In the genomic region with DNA sequence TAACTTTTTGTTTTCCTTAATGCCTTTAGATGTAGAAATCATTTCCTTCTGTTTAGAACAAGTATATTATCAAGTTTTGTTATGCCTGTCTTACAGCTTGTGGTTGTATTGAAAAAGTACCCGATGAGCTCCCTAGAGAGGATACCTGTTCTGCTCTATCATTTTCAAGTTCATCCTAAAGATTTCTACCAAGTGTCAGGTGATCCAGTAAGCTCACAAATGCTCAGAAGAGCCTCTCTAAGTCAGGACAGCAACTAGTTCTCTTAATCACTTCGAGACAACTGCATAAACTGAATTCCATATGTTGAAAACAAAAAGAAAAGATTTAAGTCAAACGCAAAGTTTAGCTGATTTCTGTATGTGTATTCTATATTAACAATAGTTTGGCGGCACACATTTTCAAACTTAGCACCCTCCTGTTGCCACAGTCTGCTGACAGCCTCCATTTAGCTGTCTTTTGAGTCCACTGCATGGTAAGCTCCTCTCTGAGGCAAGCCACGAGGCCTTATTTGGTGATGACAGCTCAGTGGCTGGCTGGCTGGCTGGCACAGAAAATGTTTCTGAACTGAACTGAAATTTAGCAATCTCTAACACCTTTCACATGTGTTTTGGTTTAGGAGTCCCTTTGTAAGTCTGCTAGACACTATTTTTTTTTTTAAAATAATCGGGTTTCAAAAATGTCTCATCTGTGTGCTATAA, we compare ENCODE assay signal across 10 cellular contexts. TPM values are rescaled to one million over a fixed set of nuclear protein-coding genes. Genes with fewer than 3 reads are reported as not detected.
A peak's percentile ranks its signal among the peaks of the same experiment; 100 is the strongest.
DNase-seq lines count a peak whose midpoint lies in the region; ATAC-seq and TF ChIP-seq lines count a peak whose summit lies in the region.
"Had no signal": no experiment of that assay in that cellular context is flagged by ENCODE, and none has a peak within 500 bp of the region (broad histone marks: within the 10 kb centered on the region; RNA-seq: fewer than 3 reads in every experiment).

No MANE protein-coding gene starts in this region.

- H3K36me3 ChIP-seq in gastroesophageal sphincter: no peaks in the 10 kb centered on the region

- TF ChIP-seq CTCF in gastroesophageal sphincter (IDR thresholded peaks at IDR 0.05): peak in 1 of 4 experiments; percentile 8

- ATAC-seq in SK-N-SH treated with all-trans-retinoic acid at 6 μM for 48 hours: peak; percentile 79
- peak; percentile 92 for ATAC-seq in gastroesophageal sphincter
- peak; percentile 90 for ATAC-seq in sciatic nerve

- TF ChIP-seq EP300 in gastroesophageal sphincter (IDR thresholded peaks at IDR 0.05): no peak

- H3K4me3 ChIP-seq in gastroesophageal sphincter: no peak overlapping the region
- H3K4me3 ChIP-seq: skin epidermis had no signal

- whole genome bisulfite sequencing in gastroesophageal sphincter (ENCODE audit: low coverage in 1 of 2), 2 donors: 12 to 29% methylated on average over 6 of the region's 6 CpGs

- DNase-seq in DMS 273 (lab: John Stamatoyannopoulos, UW; ENCODE audit: unreplicated experiment) (peak; percentile 73), sciatic nerve (ENCODE audit: low spot score) (peak; percentile 63), D341Med (ENCODE audit: low spot score) (no peak), GDM1 (lab: John Stamatoyannopoulos, UW) (no peak), NCI-H2171 (lab: John Stamatoyannopoulos, UW) (no peak), LoVo (ENCODE audit: low spot score) (no peak)
- DNase-seq: stimulated activated naive B cell treated with anti-CD40 and anti-IgM and Interleukin-4, amounts not matched to agents 10 μg/mL and 1 μg/mL and 100 μg/mL, for 72 hours had no signal

- intact Hi-C loops in sciatic nerve (cut with DNase I): no loop called here

- peaks cover 0 to 62% (median 6%) of the 10 kb centered on the region in 3 donors for H3K4me1 ChIP-seq in gastroesophageal sphincter

- H3K27me3 ChIP-seq in gastroesophageal sphincter: no peaks in the 10 kb centered on the region

- no peaks in the 10 kb centered on the region for H3K9me3 ChIP-seq in gastroesophageal sphincter

- peak overlapping the region; percentile 81 to 96 (median 84) for H3K27ac ChIP-seq in gastroesophageal sphincter
- H3K27ac ChIP-seq: skin epidermis had no signal

- no peak for TF ChIP-seq POLR2A in gastroesophageal sphincter (IDR thresholded peaks at IDR 0.05)

TF ChIP-seq in SK-N-SH treated with all-trans-retinoic acid at 6 μM for 48 hours, 23 proteins besides CTCF, POLR2A, EP300 and RAD21:
- no peak for TF ChIP-seq GLIS3 (CRISPR knock-in tag; IDR thresholded peaks at IDR 0.05)
- TF ChIP-seq, protein P1, sequence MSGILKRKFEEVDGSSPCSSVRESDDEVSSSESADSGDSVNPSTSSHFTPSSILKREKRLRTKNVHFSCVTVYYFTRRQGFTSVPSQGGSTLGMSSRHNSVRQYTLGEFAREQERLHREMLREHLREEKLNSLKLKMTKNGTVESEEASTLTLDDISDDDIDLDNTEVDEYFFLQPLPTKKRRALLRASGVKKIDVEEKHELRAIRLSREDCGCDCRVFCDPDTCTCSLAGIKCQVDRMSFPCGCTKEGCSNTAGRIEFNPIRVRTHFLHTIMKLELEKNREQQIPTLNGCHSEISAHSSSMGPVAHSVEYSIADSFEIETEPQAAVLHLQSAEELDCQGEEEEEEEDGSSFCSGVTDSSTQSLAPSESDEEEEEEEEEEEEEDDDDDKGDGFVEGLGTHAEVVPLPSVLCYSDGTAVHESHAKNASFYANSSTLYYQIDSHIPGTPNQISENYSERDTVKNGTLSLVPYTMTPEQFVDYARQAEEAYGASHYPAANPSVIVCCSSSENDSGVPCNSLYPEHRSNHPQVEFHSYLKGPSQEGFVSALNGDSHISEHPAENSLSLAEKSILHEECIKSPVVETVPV (CRISPR knock-in tag; IDR thresholded peaks at IDR 0.05): no peak
- TF ChIP-seq ISL1 (CRISPR knock-in tag; IDR thresholded peaks at IDR 0.05): 0 out of 2 replicates have a peak, but pooled peaks have one; percentile 5
- no peak for TF ChIP-seq RARB (CRISPR knock-in tag; IDR thresholded peaks at IDR 0.05)

RNA-seq across cellular contexts. Expression of a gene that starts 59.4 kb away (rescaled TPM):
- total RNA-seq in gastroesophageal sphincter: 100 to 1,000 TPM; 115 to 189 (median 160) TPM
- 143 TPM for total RNA-seq in sciatic nerve

Comparison
In these comparisons a context has a peak if more than half of its experiments do, and no peak if none do; other contexts are left out.
1. DNase-seq: peak in DMS 273 (single experiment) and sciatic nerve (single experiment); none in D341Med (single experiment), GDM1 (single experiment), NCI-H2171 (single experiment) and LoVo (single experiment).
2. Peak in every context shown above with its lines, with median percentiles within 50 percentile points of each other: ATAC-seq.